8 cellular contexts compared by ENCODE assay signal in genomic region chr12:116878567-116879508, GRCh38. TPM values are rescaled to one million over a fixed set of nuclear protein-coding genes. Genes with fewer than 3 reads are reported as not detected.
DNase-seq lines count a peak whose midpoint lies in the region; ATAC-seq lines count a peak whose summit lies in the region.

No MANE protein-coding gene starts in this region.

- no peaks in the 10 kb centered on the region for H3K36me3 Mint-ChIP-seq in T-cell
- H3K36me3 Mint-ChIP-seq in stimulated activated memory B cell treated with anti-CD40 and anti-IgM and Interleukin-4, amounts not matched to agents 10 μg/mL and 1 μg/mL and 100 μg/mL, for 72 hours: no peaks in the 10 kb centered on the region

- peaks cover 35 to 41% (median 37%) of the 10 kb centered on the region in 3 donors for H3K4me1 Mint-ChIP-seq in T-cell
- H3K4me1 Mint-ChIP-seq in stimulated activated memory B cell treated with anti-CD40 and anti-IgM and Interleukin-4, amounts not matched to agents 10 μg/mL and 1 μg/mL and 100 μg/mL, for 72 hours: peaks cover 40% of the 10 kb centered on the region

- CTCF ChIA-PET in T-cell (lab: Charles Lee): no interaction called here

- H3K27me3 Mint-ChIP-seq in T-cell: peaks cover 61 to 81% of the 10 kb centered on the region in 2 donors
- peaks cover 64% of the 10 kb centered on the region for H3K27me3 Mint-ChIP-seq in stimulated activated memory B cell treated with anti-CD40 and anti-IgM and Interleukin-4, amounts not matched to agents 10 μg/mL and 1 μg/mL and 100 μg/mL, for 72 hours

- no peak for ATAC-seq in T-cell (replicated peaks in 1 of 4)
- no peak for ATAC-seq in stimulated activated memory B cell treated with anti-CD40 and anti-IgM and Interleukin-4, amounts not matched to agents 10 μg/mL and 1 μg/mL and 100 μg/mL, for 72 hours

- peak overlapping the region; percentile 69 to 91 (median 73) for H3K4me3 Mint-ChIP-seq in T-cell
- peak overlapping the region; percentile 86 for H3K4me3 Mint-ChIP-seq in stimulated activated memory B cell treated with anti-CD40 and anti-IgM and Interleukin-4, amounts not matched to agents 10 μg/mL and 1 μg/mL and 100 μg/mL, for 72 hours

- POLR2A ChIA-PET in T-cell (lab: Charles Lee): no interaction called here

- peaks cover 2 to 8% (median 6%) of the 10 kb centered on the region in 3 donors for H3K9me3 Mint-ChIP-seq in T-cell
- no peaks in the 10 kb centered on the region for H3K9me3 Mint-ChIP-seq in stimulated activated memory B cell treated with anti-CD40 and anti-IgM and Interleukin-4, amounts not matched to agents 10 μg/mL and 1 μg/mL and 100 μg/mL, for 72 hours

- H3K27ac Mint-ChIP-seq in T-cell: peak overlapping the region in 1 of 2 donors; percentile 32
- peak overlapping the region; percentile 35 for H3K27ac Mint-ChIP-seq in stimulated activated memory B cell treated with anti-CD40 and anti-IgM and Interleukin-4, amounts not matched to agents 10 μg/mL and 1 μg/mL and 100 μg/mL, for 72 hours

- DNase-seq in activated CD4-positive, alpha-beta T cell treated with anti-CD3 and anti-CD28 coated beads for 48 hours: peak; percentile 10
- no peak for DNase-seq in activated CD4-positive, alpha-beta T cell treated with anti-CD3 and anti-CD28 coated beads for 4 hours
- DNase-seq in T-cell (no peak), hepatic stellate cell (ENCODE audit: low spot score) (peak; percentile 44), C1 segment of cervical spinal cord (lab: John Stamatoyannopoulos, UW) (no peak)
- no peak for DNase-seq in NK-92 treated with Interleukin-12 subunit alpha and Interleukin-12 subunit beta, amount 100 ng/mL, for 24 hours (lab: John Stamatoyannopoulos, UW)
- no peak for DNase-seq in central memory CD4-positive, alpha-beta T cell

RNA-seq across cellular contexts. Expression of gene HRK, which starts 2.4 kb away (rescaled TPM):
- total RNA-seq in T-cell: under 1 TPM in 4 of 5 donors, not detected in 1; 0.05 to 0.41 (median 0.19) TPM

RNA-seq across cellular contexts. Expression of gene FBXW8, which starts 31.9 kb away (rescaled TPM):
- total RNA-seq in T-cell: 10 to 100 TPM; 10.7 to 17.9 (median 13.0) TPM

Comparison
In these comparisons a context has a peak if more than half of its experiments do, and no peak if none do; other contexts are left out.
1. DNase-seq: peak in activated CD4-positive, alpha-beta T cell treated with anti-CD3 and anti-CD28 coated beads for 48 hours (single experiment) and hepatic stellate cell (single experiment); none in activated CD4-positive, alpha-beta T cell treated with anti-CD3 and anti-CD28 coated beads for 4 hours (0 of 2), T-cell (0 of 34), C1 segment of cervical spinal cord (0 of 14), NK-92 treated with Interleukin-12 subunit alpha and Interleukin-12 subunit beta, amount 100 ng/mL, for 24 hours (single experiment) and central memory CD4-positive, alpha-beta T cell (single experiment).